In the genomic region with DNA sequence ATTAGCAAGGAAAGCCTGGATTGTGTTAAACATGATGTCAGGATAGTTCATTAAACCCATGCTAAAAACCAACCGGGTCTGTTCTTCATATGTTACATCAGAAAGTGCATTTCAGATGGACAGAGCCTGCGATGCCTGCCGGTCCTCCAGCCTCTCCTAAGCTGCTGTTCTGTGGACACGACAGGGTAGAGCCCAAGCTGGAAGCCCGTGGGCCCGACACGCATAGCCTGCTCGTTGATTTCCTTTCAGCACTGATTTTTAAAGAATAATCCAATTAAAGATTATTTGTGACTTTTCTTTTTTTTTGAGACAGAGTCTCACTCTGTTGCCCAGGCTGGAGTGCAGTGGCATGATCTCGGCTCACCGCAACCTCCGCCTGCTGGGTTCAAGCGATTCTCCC, we compare ENCODE assay signal across 29 cellular contexts. TPM values are rescaled to one million over a fixed set of nuclear protein-coding genes. Genes with fewer than 3 reads are reported as not detected.
DNase-seq lines count a peak whose midpoint lies in the region; ATAC-seq and TF ChIP-seq lines count a peak whose summit lies in the region.
"Had no signal": no experiment of that assay in that cellular context is flagged by ENCODE, and none has a peak within 500 bp of the region (broad histone marks: within the 10 kb centered on the region; RNA-seq: fewer than 3 reads in every experiment).

No MANE protein-coding gene starts in this region.

- H3K9me3 Mint-ChIP-seq in activated T-helper 1 cell treated with anti-CD3 and anti-CD28 coated beads, Interleukin-12 subunit alpha, Interleukin-12 subunit beta, Interleukin-2, Interleukin-4 antibody, amounts not matched to agents 30 ng/mL and 10 ng/mL and 1 ng/mL, durations not matched to agents 14 hours and 24 hours and 36 hours: no peaks in the 10 kb centered on the region
- H3K9me3 Mint-ChIP-seq: CD4-positive, alpha-beta memory T cell; CD8-positive, alpha-beta memory T cell had no signal

- H3K4me3 ChIP-seq in dorsolateral prefrontal cortex: no peak overlapping the region
- H3K4me3 ChIP-seq: BLaER1, GM12878 had no signal

- no peaks in the 10 kb centered on the region for H3K9me3 ChIP-seq in T-helper 17 cell (ENCODE audit: control insufficient read depth, low read length, poor library complexity, severe bottlenecking)
- H3K9me3 ChIP-seq: BE2C, BLaER1 had no signal

- no peak overlapping the region for H3K27ac Mint-ChIP-seq in activated T-helper 1 cell treated with anti-CD3 and anti-CD28 coated beads, Interleukin-12 subunit alpha, Interleukin-12 subunit beta, Interleukin-2, Interleukin-4 antibody, amounts not matched to agents 30 ng/mL and 10 ng/mL and 1 ng/mL, durations not matched to agents 14 hours and 24 hours and 36 hours
- H3K27ac Mint-ChIP-seq in T-helper 17 cell: no peak overlapping the region
- H3K27ac Mint-ChIP-seq: CD14-positive monocyte; CD4-positive, alpha-beta memory T cell; CD4-positive, CD25-positive, alpha-beta regulatory T cell; CD8-positive, alpha-beta memory T cell had no signal

- H3K27me3 Mint-ChIP-seq in activated T-helper 1 cell treated with anti-CD3 and anti-CD28 coated beads, Interleukin-12 subunit alpha, Interleukin-12 subunit beta, Interleukin-2, Interleukin-4 antibody, amounts not matched to agents 30 ng/mL and 10 ng/mL and 1 ng/mL, durations not matched to agents 14 hours and 24 hours and 36 hours (ENCODE audit: insufficient read depth): peaks cover 15% of the 10 kb centered on the region
- H3K27me3 Mint-ChIP-seq in T-helper 17 cell: peaks cover 63% of the 10 kb centered on the region

- H3K27ac ChIP-seq in caudate nucleus (ENCODE audit: low read depth, low read length) (peak overlapping the region; percentile 81), dorsolateral prefrontal cortex (peak overlapping the region in 57 of 59 donors; percentile 5 to 99 (median 95)), substantia nigra (ENCODE audit: low read depth, low read length, poor library complexity, severe bottlenecking) (peak overlapping the region; percentile 95), temporal lobe (ENCODE audit: low read depth, low read length) (peak overlapping the region; percentile 59)
- H3K27ac ChIP-seq: BLaER1 had no signal

- DNase-seq in caudate nucleus (lab: John Stamatoyannopoulos, UW) (no peak), dorsolateral prefrontal cortex (no peak), substantia nigra (lab: John Stamatoyannopoulos, UW) (no peak), NCI-H187 (lab: John Stamatoyannopoulos, UW) (no peak), T-helper 17 cell (no peak), NCI-H524 (lab: John Stamatoyannopoulos, UW) (no peak)
- DNase-seq in activated T-helper 1 cell treated with anti-CD3 and anti-CD28 coated beads, Interleukin-12 subunit alpha, Interleukin-12 subunit beta, Interleukin-2, Interleukin-4 antibody, amounts not matched to agents 30 ng/mL and 10 ng/mL and 1 ng/mL, durations not matched to agents 14 hours and 24 hours and 36 hours (ENCODE audit: low spot score): no peak
- DNase-seq: 8988T; ACHN; BE2C; C1 segment of cervical spinal cord; CD4-positive, alpha-beta memory T cell; CD4-positive, CD25-positive, alpha-beta regulatory T cell; CD8-positive, alpha-beta memory T cell; COR-L47; DMS 273 treated with DMSO at 0.1 percent for 48 hours; DMS153; DMS53; DMS79; DND-41; EL; GDM1 had no signal

- H3K36me3 Mint-ChIP-seq in activated T-helper 1 cell treated with anti-CD3 and anti-CD28 coated beads, Interleukin-12 subunit alpha, Interleukin-12 subunit beta, Interleukin-2, Interleukin-4 antibody, amounts not matched to agents 30 ng/mL and 10 ng/mL and 1 ng/mL, durations not matched to agents 14 hours and 24 hours and 36 hours (ENCODE audit: low read depth): no peaks in the 10 kb centered on the region
- peaks cover 8% of the 10 kb centered on the region for H3K36me3 Mint-ChIP-seq in T-helper 17 cell (ENCODE audit: low read depth)
- H3K36me3 Mint-ChIP-seq: CD14-positive monocyte; CD4-positive, alpha-beta memory T cell; CD4-positive, CD25-positive, alpha-beta regulatory T cell; CD8-positive, alpha-beta memory T cell had no signal

- no peaks in the 10 kb centered on the region for H3K4me1 Mint-ChIP-seq in activated T-helper 1 cell treated with anti-CD3 and anti-CD28 coated beads, Interleukin-12 subunit alpha, Interleukin-12 subunit beta, Interleukin-2, Interleukin-4 antibody, amounts not matched to agents 30 ng/mL and 10 ng/mL and 1 ng/mL, durations not matched to agents 14 hours and 24 hours and 36 hours (ENCODE audit: low read depth)
- H3K4me1 Mint-ChIP-seq in T-helper 17 cell: peaks cover 9% of the 10 kb centered on the region
- H3K4me1 Mint-ChIP-seq: CD14-positive monocyte; CD4-positive, alpha-beta memory T cell; CD4-positive, CD25-positive, alpha-beta regulatory T cell; CD8-positive, alpha-beta memory T cell had no signal

- no peak overlapping the region for H3K4me3 Mint-ChIP-seq in activated T-helper 1 cell treated with anti-CD3 and anti-CD28 coated beads, Interleukin-12 subunit alpha, Interleukin-12 subunit beta, Interleukin-2, Interleukin-4 antibody, amounts not matched to agents 30 ng/mL and 10 ng/mL and 1 ng/mL, durations not matched to agents 14 hours and 24 hours and 36 hours
- H3K4me3 Mint-ChIP-seq in T-helper 17 cell: no peak overlapping the region
- H3K4me3 Mint-ChIP-seq: CD14-positive monocyte; CD4-positive, alpha-beta memory T cell; CD4-positive, CD25-positive, alpha-beta regulatory T cell; CD8-positive, alpha-beta memory T cell had no signal

- no peak for TF ChIP-seq CTCF in dorsolateral prefrontal cortex (IDR thresholded peaks at IDR 0.05 in 54 of 56, conservative IDR thresholded peaks at IDR 0.05 in 2 of 56; ENCODE audit: low read depth in 1 of 56, partially characterized antibody in 56 of 56)

- H3K27me3 ChIP-seq in dorsolateral prefrontal cortex: peaks cover 0 to 12% (median 0%) of the 10 kb centered on the region in 45 donors
- H3K27me3 ChIP-seq: BLaER1 had no signal

- ATAC-seq in T-helper 17 cell: no peak
- ATAC-seq: GM12878 had no signal

- intact Hi-C loops in dorsolateral prefrontal cortex (cut with DNase I): loop anchor here in 1 of 2 donors (10.0 kb wide), 1 partner anchor 382 kb away; the partner anchor contains the start of gene GPC1
- intact Hi-C loops in activated T-helper 1 cell treated with anti-CD3 and anti-CD28 coated beads, Interleukin-12 subunit alpha, Interleukin-12 subunit beta, Interleukin-2, Interleukin-4 antibody, amounts not matched to agents 30 ng/mL and 10 ng/mL and 1 ng/mL, durations not matched to agents 14 hours and 24 hours and 36 hours (cut with micrococcal nuclease): no loop called here

RNA-seq across cellular contexts. Expression of gene OR6B3, which starts 0.8 kb away (rescaled TPM):
- total RNA-seq in dorsolateral prefrontal cortex (under 1 TPM in 8 of 120 experiments, not detected in 112; 0.50 to 0.98 (median 0.57) TPM), temporal lobe (not detected), T-helper 17 cell (not detected)
- not detected in 2 replicates for total RNA-seq in activated T-helper 1 cell treated with anti-CD3 and anti-CD28 coated beads, Interleukin-12 subunit alpha, Interleukin-12 subunit beta, Interleukin-2, Interleukin-4 antibody, amounts not matched to agents 30 ng/mL and 10 ng/mL and 1 ng/mL, durations not matched to agents 14 hours and 24 hours and 36 hours
- total RNA-seq: A673; CD4-positive, alpha-beta memory T cell; CD4-positive, CD25-positive, alpha-beta regulatory T cell; CD8-positive, alpha-beta memory T cell; Daoy; G401; GM12878 had no signal

RNA-seq across cellular contexts. Expression of gene OR6B2, which starts 22.3 kb away (rescaled TPM):
- total RNA-seq in dorsolateral prefrontal cortex: not detected
- total RNA-seq in temporal lobe: not detected
- total RNA-seq in activated T-helper 1 cell treated with anti-CD3 and anti-CD28 coated beads, Interleukin-12 subunit alpha, Interleukin-12 subunit beta, Interleukin-2, Interleukin-4 antibody, amounts not matched to agents 30 ng/mL and 10 ng/mL and 1 ng/mL, durations not matched to agents 14 hours and 24 hours and 36 hours: not detected in 2 replicates
- not detected for total RNA-seq in T-helper 17 cell
- total RNA-seq: A673; CD4-positive, alpha-beta memory T cell; CD4-positive, CD25-positive, alpha-beta regulatory T cell; CD8-positive, alpha-beta memory T cell; Daoy; G401; GM12878 had no signal

RNA-seq across cellular contexts. Expression of gene NDUFA10, which starts 27.4 kb away (rescaled TPM):
- total RNA-seq in dorsolateral prefrontal cortex: 100 to 1,000 TPM; 113 to 234 (median 181) TPM
- 67.6 TPM for total RNA-seq in temporal lobe
- total RNA-seq in activated T-helper 1 cell treated with anti-CD3 and anti-CD28 coated beads, Interleukin-12 subunit alpha, Interleukin-12 subunit beta, Interleukin-2, Interleukin-4 antibody, amounts not matched to agents 30 ng/mL and 10 ng/mL and 1 ng/mL, durations not matched to agents 14 hours and 24 hours and 36 hours: 102 and 106 TPM in 2 replicates
- total RNA-seq in T-helper 17 cell: 10 to 100 TPM; 87.3 to 93.3 TPM
